1 cellular context compared by ENCODE assay signal in genomic region chr11:22082178-22082577, GRCh38.
TF ChIP-seq lines count a peak whose summit lies in the region.

No MANE protein-coding gene starts in this region.

TF ChIP-seq in liver, 16 proteins besides CTCF, POLR2A, EP300 and RAD21 (continued from another document):
- TF ChIP-seq REST (IDR thresholded peaks at IDR 0.05) (no peak), ZBTB33 (IDR thresholded peaks at IDR 0.05) (no peak), EGR1 (IDR thresholded peaks at IDR 0.05; ENCODE audit: low read depth in 2 of 2) (no peak), YY1 (IDR thresholded peaks at IDR 0.05) (no peak), RXRA (IDR thresholded peaks at IDR 0.05) (no peak)
